Comparison of ENCODE assay signal across 13 cellular contexts in the genomic region with DNA sequence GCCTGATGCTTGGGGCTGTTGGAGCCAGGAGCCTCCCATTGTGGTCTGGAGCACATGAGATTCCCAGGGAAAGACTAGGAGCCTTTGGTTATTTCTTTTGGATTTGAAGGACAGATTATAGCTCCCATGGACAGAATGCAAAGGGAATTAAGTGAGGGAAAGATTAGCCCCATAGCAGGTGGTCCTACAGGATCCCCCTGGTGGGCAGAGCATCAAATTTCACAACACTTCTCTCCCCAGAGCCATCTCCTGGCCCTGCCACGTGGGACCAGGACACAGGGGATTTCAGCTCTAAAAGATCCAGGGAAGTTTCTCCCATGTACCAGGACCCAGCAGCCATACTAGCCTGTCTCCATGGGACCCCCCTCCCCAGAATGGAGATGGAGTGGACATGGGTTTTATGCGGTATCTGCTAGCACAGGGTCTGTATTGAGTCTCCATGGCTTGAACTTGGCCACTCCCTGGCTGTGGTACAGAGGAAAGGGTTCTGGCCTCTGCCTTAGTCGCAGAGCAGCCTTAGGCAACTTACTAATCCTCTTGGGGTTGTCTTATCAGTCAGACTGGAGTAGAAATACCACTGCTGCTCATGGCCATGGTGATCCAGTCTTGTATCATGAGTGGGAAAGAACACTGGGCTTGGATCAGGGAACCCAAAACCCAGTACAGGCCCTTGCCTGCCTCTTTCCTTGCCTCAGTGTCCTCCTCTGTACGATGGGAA. TPM values are rescaled to one million over a fixed set of nuclear protein-coding genes. Genes with fewer than 3 reads are reported as not detected.
DNase-seq lines count a peak whose midpoint lies in the region; ATAC-seq lines count a peak whose summit lies in the region.
"Had no signal": no experiment of that assay in that cellular context is flagged by ENCODE, and none has a peak within 500 bp of the region (broad histone marks: within the 10 kb centered on the region; RNA-seq: fewer than 3 reads in every experiment).

No MANE protein-coding gene starts in this region.

- H3K9me3 Mint-ChIP-seq in activated CD4-positive, alpha-beta T cell treated with anti-CD3 and anti-CD28 coated beads, Interleukin-2, amount 10 ng/mL, durations not matched to agents 24 days and 14 days = no peaks in the 10 kb centered on the region

- intact Hi-C loops in activated CD4-positive, alpha-beta T cell treated with anti-CD3 and anti-CD28 coated beads, Interleukin-2, amount 10 ng/mL, durations not matched to agents 24 days and 14 days (cut with micrococcal nuclease) = no loop called here

- no peak overlapping the region for H3K4me3 Mint-ChIP-seq in activated CD4-positive, alpha-beta T cell treated with anti-CD3 and anti-CD28 coated beads, Interleukin-2, amount 10 ng/mL, durations not matched to agents 24 days and 14 days

- ATAC-seq in HG03025 (IDR thresholded peaks at IDR 0.05; ENCODE audit: low FRiP score, unreplicated experiment) = no peak
- no peak for ATAC-seq in HG02759 (IDR thresholded peaks at IDR 0.05; ENCODE audit: unreplicated experiment)
- ATAC-seq: Right ventricle myocardium inferior, SK-N-SH treated with all-trans-retinoic acid at 6 μM for 48 hours had no signal

- H3K4me1 Mint-ChIP-seq in activated CD4-positive, alpha-beta T cell treated with anti-CD3 and anti-CD28 coated beads, Interleukin-2, amount 10 ng/mL, durations not matched to agents 24 days and 14 days = no peaks in the 10 kb centered on the region

- DNase-seq in ELR (ENCODE audit: low read depth) (peak; percentile 11), NCI-H226 (peak; percentile 44), amniotic epithelial cell (ENCODE audit: low read depth) (peak; percentile 77), islet precursor cell (peak; percentile 50), A172 (ENCODE audit: low spot score) (no peak)
- DNase-seq in activated CD4-positive, alpha-beta T cell treated with anti-CD3 and anti-CD28 coated beads, Interleukin-2, amount 10 ng/mL, durations not matched to agents 24 days and 14 days = no peak
- DNase-seq: HCEC 1CT, NCI-H1048, NCI-H2227 treated with DMSO at 0.1 percent for 48 hours had no signal

- no peaks in the 10 kb centered on the region for H3K36me3 Mint-ChIP-seq in activated CD4-positive, alpha-beta T cell treated with anti-CD3 and anti-CD28 coated beads, Interleukin-2, amount 10 ng/mL, durations not matched to agents 24 days and 14 days (ENCODE audit: low read depth)

- H3K27ac Mint-ChIP-seq in activated CD4-positive, alpha-beta T cell treated with anti-CD3 and anti-CD28 coated beads, Interleukin-2, amount 10 ng/mL, durations not matched to agents 24 days and 14 days = no peak overlapping the region

- peaks cover 4% of the 10 kb centered on the region for H3K27me3 Mint-ChIP-seq in activated CD4-positive, alpha-beta T cell treated with anti-CD3 and anti-CD28 coated beads, Interleukin-2, amount 10 ng/mL, durations not matched to agents 24 days and 14 days

RNA-seq across cellular contexts. Expression of a gene that starts 6.8 kb away (rescaled TPM):
- 0.65 and 1.0 TPM in 2 replicates for total RNA-seq in A172 (2014; rRNA removed; shearing (Covaris generic))
- 0.63 and 1.8 TPM in 2 replicates for total RNA-seq in activated CD4-positive, alpha-beta T cell treated with anti-CD3 and anti-CD28 coated beads, Interleukin-2, amount 10 ng/mL, durations not matched to agents 24 days and 14 days

Comparison
In these comparisons a context has a peak if more than half of its experiments do, and no peak if none do; other contexts are left out.
1. DNase-seq: peak in ELR (single experiment), NCI-H226 (single experiment), amniotic epithelial cell (single experiment) and islet precursor cell (single experiment); none in A172 (single experiment) and activated CD4-positive, alpha-beta T cell treated with anti-CD3 and anti-CD28 coated beads, Interleukin-2, amount 10 ng/mL, durations not matched to agents 24 days and 14 days (single experiment).